In the genomic region with DNA sequence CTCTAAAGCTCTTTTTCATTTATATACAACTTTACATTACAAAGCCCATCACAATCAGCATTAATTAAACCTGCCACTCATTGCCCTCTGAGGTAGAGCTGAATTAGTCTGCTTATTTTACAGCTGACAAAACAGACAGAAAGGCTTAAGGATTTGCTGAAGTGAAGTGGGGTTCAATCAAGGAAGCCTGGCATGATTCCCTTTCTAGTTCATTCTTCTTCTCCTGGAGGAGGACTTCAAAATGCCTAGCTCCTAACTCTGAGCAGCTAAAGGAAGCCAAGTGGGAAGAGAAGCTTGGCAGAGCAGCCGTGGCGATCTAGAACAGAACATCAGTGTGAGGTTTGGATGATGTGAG, we compare ENCODE assay signal across 17 cellular contexts. TPM values are rescaled to one million over a fixed set of nuclear protein-coding genes. Genes with fewer than 3 reads are reported as not detected.
A peak's percentile ranks its signal among the peaks of the same experiment; 100 is the strongest.
DNase-seq lines count a peak whose midpoint lies in the region; ATAC-seq and TF ChIP-seq lines count a peak whose summit lies in the region.
"Had no signal": no experiment of that assay in that cellular context is flagged by ENCODE, and none has a peak within 500 bp of the region (broad histone marks: within the 10 kb centered on the region; RNA-seq: fewer than 3 reads in every experiment).

No MANE protein-coding gene starts in this region.

- H3K27me3 ChIP-seq in endodermal cell (ENCODE audit: control insufficient read depth, insufficient read depth, low read length, poor library complexity, severe bottlenecking), result no peaks in the 10 kb centered on the region
- no peaks in the 10 kb centered on the region for H3K27me3 ChIP-seq in neural progenitor cell

- H3F3A ChIP-seq in neural progenitor cell (ENCODE audit: low read depth), result peaks cover 22% of the 10 kb centered on the region

- no peak overlapping the region for H3K27ac Mint-ChIP-seq in endodermal cell
- peak overlapping the region; percentile 88 for H3K27ac Mint-ChIP-seq in neural progenitor cell

- no peak for ATAC-seq in HG03039 (IDR thresholded peaks at IDR 0.05; ENCODE audit: unreplicated experiment)
- ATAC-seq: GM12878 had no signal

- no peaks in the 10 kb centered on the region for H3K9me3 ChIP-seq in endodermal cell (ENCODE audit: control insufficient read depth, low read length)
- H3K9me3 ChIP-seq in neural progenitor cell (ENCODE audit: low read depth), result no peaks in the 10 kb centered on the region

- H3K4me2 ChIP-seq in neural progenitor cell, result peak overlapping the region; percentile 25
- H3K4me2 ChIP-seq: KMS-11 had no signal

- no peaks in the 10 kb centered on the region for H3K27me3 Mint-ChIP-seq in endodermal cell (ENCODE audit: insufficient read depth)
- peaks cover 8% of the 10 kb centered on the region for H3K27me3 Mint-ChIP-seq in neural progenitor cell (ENCODE audit: insufficient read depth, low read depth)
- H3K27me3 Mint-ChIP-seq: CD8-positive, alpha-beta memory T cell had no signal

- TF ChIP-seq CTCF in endodermal cell (conservative IDR thresholded peaks at IDR 0.05), result no peak
- TF ChIP-seq CTCF in neural progenitor cell (IDR thresholded peaks at IDR 0.05), result no peak

- H3K4me1 Mint-ChIP-seq in endodermal cell, result peaks cover 17% of the 10 kb centered on the region
- H3K4me1 Mint-ChIP-seq in neural progenitor cell, result peaks cover 20% of the 10 kb centered on the region
- H3K4me1 Mint-ChIP-seq: CD8-positive, alpha-beta memory T cell had no signal

- no peaks in the 10 kb centered on the region for H3K79me2 ChIP-seq in neural progenitor cell (ENCODE audit: low read depth)

- no peaks in the 10 kb centered on the region for H3K36me3 Mint-ChIP-seq in endodermal cell (ENCODE audit: low read depth)
- H3K36me3 Mint-ChIP-seq in neural progenitor cell, result no peaks in the 10 kb centered on the region
- H3K36me3 Mint-ChIP-seq: CD8-positive, alpha-beta memory T cell had no signal

- no peak overlapping the region for H3K4me3 Mint-ChIP-seq in endodermal cell
- H3K4me3 Mint-ChIP-seq in neural progenitor cell, result no peak overlapping the region
- H3K4me3 Mint-ChIP-seq: CD8-positive, alpha-beta memory T cell had no signal

- 80 to 96% methylated on average over 1 to 2 of the region's 2 CpGs for WGBS in endodermal cell (ENCODE audit: insufficient coverage in 1 of 2, insufficient read length in 1 of 2), 2 experiments

- H3K9me3 Mint-ChIP-seq in endodermal cell (no peaks in the 10 kb centered on the region), neural progenitor cell (no peaks in the 10 kb centered on the region)
- H3K9me3 Mint-ChIP-seq: CD8-positive, alpha-beta memory T cell had no signal

- DNase-seq in astrocyte of the hippocampus (ENCODE audit: low read depth, low spot score) (peak; percentile 46), endodermal cell (no peak), neural progenitor cell (ENCODE audit: low spot score) (no peak)
- no peak for DNase-seq in activated CD8-positive, alpha-beta memory T cell treated with anti-CD3 and anti-CD28 coated beads for 24 hours
- DNase-seq in stimulated activated CD8-positive, alpha-beta memory T cell treated with anti-CD3 and anti-CD28 coated beads, Interleukin-4, amount 100 ng/mL, for 48 hours, result no peak
- DNase-seq: CD8-positive, alpha-beta memory T cell; DMS53; EL; HCEC 1CT; MV-4-11; NCI-H1417 treated with DMSO at 0.1 percent for 48 hours; NCI-H1930; Right ventricle myocardium superior had no signal

- H2AFZ ChIP-seq in neural progenitor cell (replicated peaks), result no peak overlapping the region

- no peak overlapping the region for H3K9ac ChIP-seq in endodermal cell (ENCODE audit: extremely low read depth, low read length, poor library complexity, severe bottlenecking)
- no peak overlapping the region for H3K9ac ChIP-seq in neural progenitor cell
- H3K9ac ChIP-seq: KMS-11 had no signal

- peaks cover 7% of the 10 kb centered on the region for H3K4me1 ChIP-seq in endodermal cell (ENCODE audit: control insufficient read depth, insufficient read depth, low read length)
- H3K4me1 ChIP-seq in neural progenitor cell, result peaks cover 13% of the 10 kb centered on the region

- no peak overlapping the region for H3K4me3 ChIP-seq in endodermal cell (ENCODE audit: low read length)
- no peak overlapping the region for H3K4me3 ChIP-seq in neural progenitor cell
- H3K4me3 ChIP-seq: GM12878 had no signal

- no peaks in the 10 kb centered on the region for H4K20me1 ChIP-seq in neural progenitor cell (ENCODE audit: low read depth)

- H3K27ac ChIP-seq in endodermal cell (ENCODE audit: low read depth, low read length), result peak overlapping the region; percentile 40
- H3K27ac ChIP-seq in neural progenitor cell, result peak overlapping the region; percentile 61
- peak overlapping the region; percentile 20 for H3K27ac ChIP-seq in temporal lobe (ENCODE audit: low read depth, low read length)
- H3K27ac ChIP-seq: KMS-11 had no signal

- H3K36me3 ChIP-seq in endodermal cell (ENCODE audit: control insufficient read depth, insufficient read depth, low read length) (no peaks in the 10 kb centered on the region), neural progenitor cell (no peaks in the 10 kb centered on the region)

RNA-seq across cellular contexts. Expression of a gene that starts 15.8 kb away (rescaled TPM):
- total RNA-seq in endodermal cell, result 10 to 100 TPM; 56.2 to 68.8 TPM
- 187 TPM for polyA plus RNA-seq in endodermal cell (2013, experiment 1 of 2)
- polyA plus RNA-seq in endodermal cell (2013, experiment 2 of 2), result 190 TPM
- 57.8 and 111 TPM in 2 replicates for total RNA-seq in neural progenitor cell (ENCODE audit: low replicate concordance)
- total RNA-seq in temporal lobe, result 23.4 TPM

RNA-seq across cellular contexts. Expression of a gene that starts 16.3 kb away (rescaled TPM):
- total RNA-seq in endodermal cell (10 to 100 TPM; 21.9 to 28.8 TPM), neural progenitor cell (ENCODE audit: low replicate concordance) (61.3 and 107 TPM in 2 replicates), temporal lobe (74.3 TPM)
- 27.5 TPM for polyA plus RNA-seq in endodermal cell (2013, experiment 1 of 2)
- 27.5 TPM for polyA plus RNA-seq in endodermal cell (2013, experiment 2 of 2)

RNA-seq across cellular contexts. Expression of a gene that starts 51.4 kb away (rescaled TPM):
- total RNA-seq in endodermal cell (10 to 100 TPM; 13.3 to 14.9 TPM), neural progenitor cell (ENCODE audit: low replicate concordance) (3.6 and 4.4 TPM in 2 replicates), temporal lobe (13.8 TPM)
- 8.6 TPM for polyA plus RNA-seq in endodermal cell (2013, experiment 1 of 2)
- polyA plus RNA-seq in endodermal cell (2013, experiment 2 of 2), result 10.1 TPM
